ENCODE assay signal across 10 cellular contexts in genomic region chr3:122030381-122031122, GRCh38. TPM values are rescaled to one million over a fixed set of nuclear protein-coding genes. Genes with fewer than 3 reads are reported as not detected.
DNase-seq lines count a peak whose midpoint lies in the region; ATAC-seq, FAIRE-seq and TF ChIP-seq lines count a peak whose summit lies in the region.
"Had no signal": no experiment of that assay in that cellular context is flagged by ENCODE, and none has a peak within 500 bp of the region (broad histone marks: within the 10 kb centered on the region; RNA-seq: fewer than 3 reads in every experiment).

No MANE protein-coding gene starts in this region.

- H3K4me3 ChIP-seq in CD4-positive, alpha-beta memory T cell (ENCODE audit: low read length in 2 of 2): no peak overlapping the region
- H3K4me3 ChIP-seq in astrocyte (ENCODE audit: insufficient read depth, low read depth, low read length) (no peak overlapping the region), right atrium auricular region (no peak overlapping the region)

- CTCF ChIA-PET in CD4-positive, alpha-beta memory T cell (lab: Charles Lee; ENCODE audit: partially characterized antibody): no interaction called here

- no peak overlapping the region for H3K9ac ChIP-seq in astrocyte (ENCODE audit: low read length)

- no peak overlapping the region for H3K27ac ChIP-seq in CD4-positive, alpha-beta memory T cell (ENCODE audit: low read depth, low read length)
- H3K27ac ChIP-seq in astrocyte (ENCODE audit: low read depth, low read length): no peak overlapping the region
- no peak overlapping the region for H3K27ac ChIP-seq in right atrium auricular region

- H3K27ac Mint-ChIP-seq in CD4-positive, alpha-beta memory T cell: peak overlapping the region in 2 of 7 donors; percentile 13 to 33
- peak overlapping the region; percentile 70 for H3K27ac Mint-ChIP-seq in astrocyte (ENCODE audit: unreplicated experiment)
- no peak overlapping the region for H3K27ac Mint-ChIP-seq in progenitor cell of endocrine pancreas

- peaks cover 5 to 6% of the 10 kb centered on the region in 2 donors for H3K27me3 Mint-ChIP-seq in CD4-positive, alpha-beta memory T cell
- H3K27me3 Mint-ChIP-seq in astrocyte (ENCODE audit: low read depth, unreplicated experiment) (no peaks in the 10 kb centered on the region), progenitor cell of endocrine pancreas (peaks cover 12% of the 10 kb centered on the region)

- intact Hi-C loops in CD4-positive, alpha-beta memory T cell (cut with micrococcal nuclease): no loop called here

- no peaks in the 10 kb centered on the region for H4K20me1 ChIP-seq in astrocyte (ENCODE audit: insufficient read depth, low read length)

- no peaks in the 10 kb centered on the region for H3K79me2 ChIP-seq in astrocyte (ENCODE audit: insufficient read depth, low read length)

- no peak for FAIRE-seq in astrocyte (lab: Jason Lieb, UNC)
- FAIRE-seq: islet of Langerhans had no signal

- peak overlapping the region in 2 of 8 donors; percentile 15 to 35 for H3K4me3 Mint-ChIP-seq in CD4-positive, alpha-beta memory T cell
- no peak overlapping the region for H3K4me3 Mint-ChIP-seq in astrocyte (ENCODE audit: unreplicated experiment)
- H3K4me3 Mint-ChIP-seq in progenitor cell of endocrine pancreas (ENCODE audit: low read depth): no peak overlapping the region

- H3K27me3 ChIP-seq in CD4-positive, alpha-beta memory T cell (ENCODE audit: insufficient read depth, low read length): no peaks in the 10 kb centered on the region
- H3K27me3 ChIP-seq in astrocyte (ENCODE audit: insufficient read depth, low read length) (no peaks in the 10 kb centered on the region), right atrium auricular region (no peaks in the 10 kb centered on the region)

- H3K4me1 ChIP-seq in CD4-positive, alpha-beta memory T cell (ENCODE audit: insufficient read depth, low read length): no peaks in the 10 kb centered on the region
- H3K4me1 ChIP-seq in astrocyte (ENCODE audit: insufficient read depth, low read length): no peaks in the 10 kb centered on the region
- H3K4me1 ChIP-seq in right atrium auricular region: no peaks in the 10 kb centered on the region

- peaks cover 2 to 3% of the 10 kb centered on the region in 2 donors for H3K36me3 Mint-ChIP-seq in CD4-positive, alpha-beta memory T cell
- H3K36me3 Mint-ChIP-seq in astrocyte (ENCODE audit: low read depth, unreplicated experiment) (no peaks in the 10 kb centered on the region), progenitor cell of endocrine pancreas (ENCODE audit: insufficient read depth) (no peaks in the 10 kb centered on the region)

- H3K4me2 ChIP-seq in astrocyte (ENCODE audit: low read length): peak overlapping the region; percentile 21

- ATAC-seq in GM19395 (IDR thresholded peaks at IDR 0.05; ENCODE audit: unreplicated experiment) (peak; percentile 69), HG03196 (IDR thresholded peaks at IDR 0.05; ENCODE audit: unreplicated experiment) (peak; percentile 53)

- H3K9me3 Mint-ChIP-seq in CD4-positive, alpha-beta memory T cell: peaks cover 1 to 14% (median 4%) of the 10 kb centered on the region in 8 donors
- H3K9me3 Mint-ChIP-seq in astrocyte (ENCODE audit: unreplicated experiment) (peaks cover 4% of the 10 kb centered on the region), progenitor cell of endocrine pancreas (ENCODE audit: low read depth) (peaks cover 2% of the 10 kb centered on the region)

- peaks cover 6 to 15% (median 7%) of the 10 kb centered on the region in 4 donors for H3K4me1 Mint-ChIP-seq in CD4-positive, alpha-beta memory T cell
- peaks cover 4% of the 10 kb centered on the region for H3K4me1 Mint-ChIP-seq in astrocyte (ENCODE audit: low read depth, unreplicated experiment)
- peaks cover 2% of the 10 kb centered on the region for H3K4me1 Mint-ChIP-seq in progenitor cell of endocrine pancreas (ENCODE audit: low read depth)

- H3K9me3 ChIP-seq in CD4-positive, alpha-beta memory T cell (ENCODE audit: control insufficient read depth in 1 of 2, low read length in 2 of 2): no peaks in the 10 kb centered on the region
- H3K9me3 ChIP-seq in astrocyte (ENCODE audit: insufficient read depth, low read depth, low read length) (no peaks in the 10 kb centered on the region), right atrium auricular region (no peaks in the 10 kb centered on the region)

- DNase-seq in CD4-positive, alpha-beta memory T cell: peak in 4 of 5 donors; percentile 4 to 7 (median 6)
- peak; percentile 35 for DNase-seq in astrocyte (ENCODE audit: low read depth)
- DNase-seq in GDM1 (lab: John Stamatoyannopoulos, UW): no peak
- DNase-seq in right atrium auricular region (ENCODE audit: low spot score): no peak
- no peak for DNase-seq in NCI-H82 treated with DMSO at 0.1 percent for 48 hours (lab: John Stamatoyannopoulos, UW; ENCODE audit: unreplicated experiment)
- DNase-seq in progenitor cell of endocrine pancreas (ENCODE audit: low spot score, unreplicated experiment): no peak
- DNase-seq: stimulated activated CD8-positive, alpha-beta memory T cell treated with anti-CD3 and anti-CD28 coated beads, Interleukin-4, amount 100 ng/mL, for 48 hours had no signal

- TF ChIP-seq CTCF in astrocyte (IDR thresholded peaks at IDR 0.05; ENCODE audit: insufficient read depth, low read depth, low read length): no peak
- TF ChIP-seq CTCF in right atrium auricular region (IDR thresholded peaks at IDR 0.05): no peak
- TF ChIP-seq CTCF in progenitor cell of endocrine pancreas (IDR thresholded peaks at IDR 0.05; ENCODE audit: unreplicated experiment): no peak

- POLR2A ChIA-PET in CD4-positive, alpha-beta memory T cell (lab: Charles Lee; ENCODE audit: partially characterized antibody): no interaction called here

- H3K36me3 ChIP-seq in CD4-positive, alpha-beta memory T cell (ENCODE audit: insufficient read depth, low read length): no peaks in the 10 kb centered on the region
- H3K36me3 ChIP-seq in astrocyte (ENCODE audit: insufficient read depth, low read length) (no peaks in the 10 kb centered on the region), right atrium auricular region (no peaks in the 10 kb centered on the region)

- no peak overlapping the region for H2AFZ ChIP-seq in astrocyte (ENCODE audit: low read depth, low read length)

RNA-seq across cellular contexts. Expression of gene ILDR1, which starts 8.5 kb away (rescaled TPM):
- total RNA-seq in CD4-positive, alpha-beta memory T cell: not detected
- not detected for polyA plus RNA-seq in CD4-positive, alpha-beta memory T cell
- total RNA-seq in astrocyte (not detected in 2 replicates), right atrium auricular region (not detected), progenitor cell of endocrine pancreas (5.0 and 5.4 TPM in 2 replicates)

RNA-seq across cellular contexts. Expression of gene CD86, which starts 24.6 kb away (rescaled TPM):
- total RNA-seq in CD4-positive, alpha-beta memory T cell: 1 to 10 TPM in 1 of 2 experiments, under 1 TPM in 1; 0.58 to 1.2 TPM
- 1 to 10 TPM in 1 of 2 donors, under 1 TPM in 1; 0.31 to 1.8 TPM for polyA plus RNA-seq in CD4-positive, alpha-beta memory T cell
- total RNA-seq in astrocyte: not detected in 2 replicates
- total RNA-seq in right atrium auricular region: 1 to 10 TPM; 1.9 to 5.1 TPM
- not detected in 2 replicates for total RNA-seq in progenitor cell of endocrine pancreas

Comparison
In these comparisons a context has a peak if more than half of its experiments do, and no peak if none do; other contexts are left out.
1. DNase-seq: peak in CD4-positive, alpha-beta memory T cell (4 of 5) and astrocyte (single experiment); none in GDM1 (single experiment), right atrium auricular region (single experiment), NCI-H82 treated with DMSO at 0.1 percent for 48 hours (single experiment) and progenitor cell of endocrine pancreas (single experiment).